Comparison of ENCODE assay signal across 9 cellular contexts in the genomic region with DNA sequence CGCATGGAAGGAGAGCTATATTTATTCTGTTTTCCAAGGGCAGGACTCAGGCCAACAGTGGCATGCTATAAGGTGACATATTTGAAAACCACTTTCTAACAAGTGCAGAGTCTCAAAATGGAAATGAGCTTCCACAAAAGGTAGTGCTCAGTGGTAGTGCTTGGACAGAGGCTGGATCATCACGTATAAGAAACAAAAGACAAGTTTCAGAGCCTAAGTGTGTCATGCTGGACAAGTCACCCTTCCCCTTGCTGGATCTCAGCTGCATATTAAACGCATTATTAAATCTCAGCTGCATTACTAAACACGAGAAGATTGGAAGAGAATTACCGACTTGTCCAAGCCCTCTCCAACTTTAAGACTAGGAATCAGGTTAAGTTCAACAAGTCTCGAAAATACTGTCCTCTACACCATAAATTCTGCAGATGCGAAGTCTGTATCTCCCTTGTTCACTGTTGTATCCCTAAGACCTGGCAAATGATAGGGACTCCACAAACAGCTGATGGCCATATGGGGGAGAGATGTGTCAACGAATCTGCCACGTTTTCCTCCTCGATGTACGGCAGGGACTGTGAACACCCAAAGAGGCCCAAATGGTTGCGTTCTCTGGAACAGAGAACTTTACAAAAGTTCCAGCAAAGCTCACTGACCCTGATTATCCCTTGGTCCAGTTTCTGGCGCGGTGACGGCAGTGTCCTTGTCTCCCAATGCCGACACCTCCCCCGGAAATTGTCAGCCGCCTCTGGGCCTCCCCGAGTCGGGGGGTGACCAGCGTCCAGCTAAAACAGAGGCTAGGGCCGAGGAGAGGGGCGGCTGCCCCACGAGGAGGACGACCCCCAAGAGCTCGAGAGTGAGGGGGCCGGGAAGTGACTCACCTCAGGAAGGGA. TPM values are rescaled to one million over a fixed set of nuclear protein-coding genes. Genes with fewer than 3 reads are reported as not detected.
DNase-seq lines count a peak whose midpoint lies in the region; ATAC-seq, FAIRE-seq and TF ChIP-seq lines count a peak whose summit lies in the region.
"Had no signal": no experiment of that assay in that cellular context is flagged by ENCODE, and none has a peak within 500 bp of the region (broad histone marks: within the 10 kb centered on the region; RNA-seq: fewer than 3 reads in every experiment).

No MANE protein-coding gene starts in this region.

- H3K36me3 ChIP-seq in ascending aorta (peaks cover 0 to under 1% of the 10 kb centered on the region in 2 donors), keratinocyte (ENCODE audit: control insufficient read depth in 2 of 2, extremely low read depth in 1 of 2, insufficient read depth in 2 of 2, low read length in 2 of 2) (peaks cover 0 to 7% of the 10 kb centered on the region in 2 experiments)

- intact Hi-C loops in ascending aorta (cut with DNase I): loop anchor here (1.0 to 10.0 kb wide), 2 partner anchors 123 to 234 kb away; a partner anchor contains a TSS

- H3K9ac ChIP-seq in keratinocyte (ENCODE audit: control insufficient read depth, extremely low read depth, insufficient read depth, low read length): peak overlapping the region; percentile 99

- H3K27ac ChIP-seq in ascending aorta (peak overlapping the region; percentile 94 to 97), keratinocyte (ENCODE audit: control insufficient read depth, insufficient read depth, low read length) (peak overlapping the region; percentile 96), substantia nigra (ENCODE audit: low read depth, low read length, poor library complexity, severe bottlenecking) (peak overlapping the region; percentile 76)

- H2AFZ ChIP-seq in keratinocyte (ENCODE audit: control insufficient read depth, low read length): peak overlapping the region; percentile 96

- H4K20me1 ChIP-seq in keratinocyte (ENCODE audit: control insufficient read depth, extremely low read depth, insufficient read depth, low read length): peaks cover 2% of the 10 kb centered on the region

- H3K27me3 ChIP-seq in ascending aorta: no peaks in the 10 kb centered on the region
- no peaks in the 10 kb centered on the region for H3K27me3 ChIP-seq in keratinocyte (ENCODE audit: control insufficient read depth, extremely low read depth, insufficient read depth, low read length)

- DNase-seq in AG08395 (ENCODE audit: low spot score) (peak; percentile 31), ascending aorta (ENCODE audit: low spot score in 2 of 2) (no peak), keratinocyte (ENCODE audit: low read depth, low spot score) (no peak), substantia nigra (lab: John Stamatoyannopoulos, UW) (peak in 15 of 49 donors; percentile 17 to 66 (median 47)), hippocampal formation (lab: John Stamatoyannopoulos, UW) (no peak), NCI-H1930 (lab: John Stamatoyannopoulos, UW) (no peak)

- dilution Hi-C loops in keratinocyte (cut with MboI; ENCODE audit: extremely low pct_ligation_motif_present, low sequenced_read_pairs): no loop called here

- ATAC-seq in GM19035 (IDR thresholded peaks at IDR 0.05; ENCODE audit: unreplicated experiment) (peak; percentile 29), HG03342 (IDR thresholded peaks at IDR 0.05; ENCODE audit: unreplicated experiment) (peak; percentile 17)

- H3K9me3 ChIP-seq in ascending aorta: no peaks in the 10 kb centered on the region
- no peaks in the 10 kb centered on the region for H3K9me3 ChIP-seq in keratinocyte (ENCODE audit: control insufficient read depth, low read depth, low read length)

- FAIRE-seq in keratinocyte (lab: Jason Lieb, UNC): no peak

- H3K9me1 ChIP-seq in keratinocyte (ENCODE audit: control insufficient read depth, extremely low read depth, insufficient read depth, low read length): no peaks in the 10 kb centered on the region

- H3K4me1 ChIP-seq in ascending aorta (peaks cover 0 to 6% of the 10 kb centered on the region in 2 donors), keratinocyte (ENCODE audit: control insufficient read depth, extremely low read depth, insufficient read depth, low read length) (peaks cover 14% of the 10 kb centered on the region)

- H3K4me2 ChIP-seq in keratinocyte (ENCODE audit: control insufficient read depth, extremely low read depth, insufficient read depth, low read depth, low read length): peak overlapping the region; percentile 97

- H3K4me3 ChIP-seq in ascending aorta: peak overlapping the region; percentile 90 to 99
- peak overlapping the region; percentile 97 to 100 (median 97) for H3K4me3 ChIP-seq in keratinocyte (ENCODE audit: control insufficient read depth in 2 of 3, extremely low read depth in 1 of 3, insufficient read depth in 2 of 3, low read depth in 1 of 3, low read length in 3 of 3)

- TF ChIP-seq CTCF in ascending aorta (IDR thresholded peaks at IDR 0.05) (no peak), keratinocyte (optimal IDR thresholded peaks at IDR 0.05 in 1 of 3, IDR thresholded peaks at IDR 0.05 in 1 of 3, conservative IDR thresholded peaks at IDR 0.05 in 1 of 3; ENCODE audit: extremely low read depth in 1 of 3, insufficient read depth in 2 of 3, low read length in 3 of 3) (no peak)

- peaks cover 55% of the 10 kb centered on the region for H3K79me2 ChIP-seq in keratinocyte (ENCODE audit: control insufficient read depth, insufficient read depth, low read length)

RNA-seq across cellular contexts. Expression of a gene that starts 0.6 kb away (rescaled TPM):
- total RNA-seq in ascending aorta: 9.2 TPM
- 24.6 to 40.9 TPM (median 28.3 TPM) in 3 replicates for polyA plus RNA-seq in keratinocyte
- 44.4 TPM for polyA plus RNA-seq in keratinocyte (2011; ENCODE audit: low read depth)
- 20.3 and 32.7 TPM in 2 replicates for polyA plus RNA-seq in keratinocyte (2011; cell fraction: cytosol; rRNA removed)
- polyA plus RNA-seq in keratinocyte (2011; cell fraction: nucleus; rRNA removed): 18.8 and 22.8 TPM in 2 replicates
- polyA plus RNA-seq in keratinocyte (2012; ENCODE audit: low replicate concordance): 18.2 and 28.7 TPM in 2 replicates
- polyA minus RNA-seq in keratinocyte: 18.6 to 56.5 TPM (median 39.2 TPM) in 3 replicates
- 30.1 TPM for polyA minus RNA-seq in keratinocyte (2011; cell fraction: cytosol; rRNA and poly(A)+ RNA removed)
- polyA minus RNA-seq in keratinocyte (2011; cell fraction: nucleus; rRNA and poly(A)+ RNA removed): 20.2 and 38.7 TPM in 2 replicates

RNA-seq across cellular contexts. Expression of a gene that starts 32.3 kb away (rescaled TPM):
- 6.0 TPM for total RNA-seq in ascending aorta
- 0.31 to 0.55 TPM (median 0.49 TPM) in 3 replicates for polyA plus RNA-seq in keratinocyte
- polyA plus RNA-seq in keratinocyte (2011; ENCODE audit: low read depth): 61.7 TPM
- 0.26 and 0.68 TPM in 2 replicates for polyA plus RNA-seq in keratinocyte (2011; cell fraction: cytosol; rRNA removed)
- polyA plus RNA-seq in keratinocyte (2011; cell fraction: nucleus; rRNA removed): 5.0 and 9.5 TPM in 2 replicates
- 0.92 and 99.9 TPM in 2 replicates for polyA plus RNA-seq in keratinocyte (2012; ENCODE audit: low replicate concordance)
- polyA minus RNA-seq in keratinocyte: 0.13 TPM in 1 of 3 replicates, not detected in the others
- polyA minus RNA-seq in keratinocyte (2011; cell fraction: cytosol; rRNA and poly(A)+ RNA removed): not detected
- 1.7 and 3.0 TPM in 2 replicates for polyA minus RNA-seq in keratinocyte (2011; cell fraction: nucleus; rRNA and poly(A)+ RNA removed)
- total RNA-seq: natural killer cell treated with Interleukin-12 subunit alpha and Interleukin-12 subunit beta and Interleukin-15 and Interleukin-18, amount 100 ng/mL, for 72 hours had no signal
